In the genomic region with DNA sequence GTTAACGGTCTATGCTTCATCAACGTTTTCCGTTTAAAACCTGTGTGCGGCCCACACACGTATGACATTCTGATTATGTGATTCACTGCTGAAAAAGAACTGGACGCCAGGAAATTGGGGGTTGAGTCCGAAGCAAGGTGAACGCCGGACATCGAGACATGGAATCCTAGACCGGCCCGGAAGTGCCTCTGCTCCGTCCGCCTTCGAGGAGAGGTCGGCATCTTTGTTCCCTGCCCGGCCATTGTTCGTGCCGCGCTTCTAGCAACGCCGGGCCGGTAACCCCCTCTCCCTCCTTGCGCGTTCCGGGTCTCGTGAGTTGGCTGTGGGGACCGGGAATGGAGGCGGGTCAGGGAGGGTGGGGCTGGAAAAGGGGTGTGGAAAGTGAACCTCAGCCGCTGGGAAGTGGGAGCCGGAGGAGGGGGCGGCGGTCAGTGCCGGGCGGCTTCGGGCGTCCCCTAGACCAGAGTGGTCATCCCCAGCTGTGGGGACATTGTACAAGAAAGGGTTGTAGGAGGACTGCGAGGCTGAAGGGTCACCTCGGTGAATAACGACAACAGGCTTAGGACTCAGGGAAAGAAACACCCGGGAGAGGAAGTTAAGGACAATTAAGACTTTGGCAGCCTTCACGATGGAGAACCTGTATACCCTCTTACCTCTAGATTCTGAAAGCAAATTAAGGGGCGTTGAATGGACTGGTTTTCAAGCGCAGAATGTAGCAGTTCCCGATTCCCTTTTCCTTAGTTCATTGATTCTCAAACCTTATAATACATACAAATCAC, we compare ENCODE assay signal across 8 cellular contexts. TPM values are rescaled to one million over a fixed set of nuclear protein-coding genes. Genes with fewer than 3 reads are reported as not detected.
DNase-seq lines count a peak whose midpoint lies in the region; ATAC-seq and TF ChIP-seq lines count a peak whose summit lies in the region.

A gene (plus strand): TSS at position 220 of the 779 bp plus-strand sequence. CDS start 1,810 bp downstream, outside the sequence.

- peak within 1 kb of the TSS; percentile 78 for H3K27ac ChIP-seq in WERI-Rb-1

- peaks cover 8 to 9% of the 10 kb centered on the region in 2 donors for H3K4me1 Mint-ChIP-seq in effector memory CD8-positive, alpha-beta T cell (ENCODE audit: low read depth in 2 of 2)

- ATAC-seq in GM18858 (IDR thresholded peaks at IDR 0.05; ENCODE audit: unreplicated experiment) (peak; percentile 63), HG03060 (IDR thresholded peaks at IDR 0.05; ENCODE audit: low read depth, unreplicated experiment) (peak; percentile 48)
- ATAC-seq in effector memory CD8-positive, alpha-beta T cell (replicated peaks), result peak; percentile 84

- no peaks in the 10 kb centered on the region for H3K9me3 Mint-ChIP-seq in effector memory CD8-positive, alpha-beta T cell

- WGBS in lower leg skin, 2 donors, result 1 to 2% methylated on average over 45 of the region's 45 CpGs

- H3K27me3 ChIP-seq in WERI-Rb-1 (ENCODE audit: insufficient read depth, low read depth, severe bottlenecking), result no peaks in the 10 kb centered on the region

- DNase-seq in AG10803 (ENCODE audit: low read depth) (peak; percentile 86), NCI-H2107 (lab: John Stamatoyannopoulos, UW) (peak; percentile 43), WERI-Rb-1 (peak; percentile 97), lower leg skin (ENCODE audit: low spot score in 2 of 2) (peak; percentile 79 to 95)
- peak; percentile 34 to 39 (median 36) for DNase-seq in effector memory CD8-positive, alpha-beta T cell
- peak; percentile 37 for DNase-seq in stimulated activated CD8-positive, alpha-beta memory T cell treated with anti-CD3 and anti-CD28 coated beads, Interleukin-15, amount 100 ng/mL, for 48 hours (ENCODE audit: low read depth in 2 of 2)

- intact Hi-C loops in lower leg skin (cut with DNase I; ENCODE audit: low total_unique reads), result no loop called here

- H3K36me3 Mint-ChIP-seq in effector memory CD8-positive, alpha-beta T cell (ENCODE audit: insufficient read depth), result peaks cover 9% of the 10 kb centered on the region

- H3K9me3 ChIP-seq in WERI-Rb-1 (ENCODE audit: severe bottlenecking), result no peaks in the 10 kb centered on the region

- peak within 1 kb of the TSS; percentile 28 to 68 for H3K27ac Mint-ChIP-seq in effector memory CD8-positive, alpha-beta T cell

- H3K27me3 Mint-ChIP-seq in effector memory CD8-positive, alpha-beta T cell, result peaks cover 23 to 44% of the 10 kb centered on the region in 2 donors

- peaks cover 41% of the 10 kb centered on the region for H3K36me3 ChIP-seq in WERI-Rb-1

- H3K4me3 Mint-ChIP-seq in effector memory CD8-positive, alpha-beta T cell, result peak within 1 kb of the TSS; percentile 84 to 88

- TF ChIP-seq CTCF in AG10803 (conservative IDR thresholded peaks at IDR 0.05; ENCODE audit: low read length) (no peak), WERI-Rb-1 (IDR thresholded peaks at IDR 0.05; ENCODE audit: low read depth, low read length) (no peak), lower leg skin (IDR thresholded peaks at IDR 0.05) (no peak)

- no peak for TF ChIP-seq POLR2A in lower leg skin (IDR thresholded peaks at IDR 0.05)

- H3K4me3 ChIP-seq in AG10803 (ENCODE audit: low read length) (peak within 1 kb of the TSS; percentile 82), WERI-Rb-1 (ENCODE audit: low read depth, low read length) (peak within 1 kb of the TSS; percentile 72), lower leg skin (ENCODE audit: low read depth, poor library complexity, severe bottlenecking) (peak within 1 kb of the TSS; percentile 79)

RNA-seq across cellular contexts. Expression of the gene that starts here (rescaled TPM):
- 1 to 10 TPM; 2.3 to 9.4 (median 4.3) TPM for total RNA-seq in lower leg skin

Comparison
In these comparisons a context has a peak if more than half of its experiments do, and no peak if none do; other contexts are left out.
1. Peak in every context shown above with its lines: DNase-seq, ATAC-seq, H3K4me3 ChIP-seq and H3K27ac ChIP-seq.
2. DNase-seq: peak in every context shown above with its lines; median percentile 97 in WERI-Rb-1; 87 in lower leg skin; 86 in AG10803; 43 in NCI-H2107; 37 in stimulated activated CD8-positive, alpha-beta memory T cell treated with anti-CD3 and anti-CD28 coated beads, Interleukin-15, amount 100 ng/mL, for 48 hours; 36 in effector memory CD8-positive, alpha-beta T cell.